In the genomic region with DNA sequence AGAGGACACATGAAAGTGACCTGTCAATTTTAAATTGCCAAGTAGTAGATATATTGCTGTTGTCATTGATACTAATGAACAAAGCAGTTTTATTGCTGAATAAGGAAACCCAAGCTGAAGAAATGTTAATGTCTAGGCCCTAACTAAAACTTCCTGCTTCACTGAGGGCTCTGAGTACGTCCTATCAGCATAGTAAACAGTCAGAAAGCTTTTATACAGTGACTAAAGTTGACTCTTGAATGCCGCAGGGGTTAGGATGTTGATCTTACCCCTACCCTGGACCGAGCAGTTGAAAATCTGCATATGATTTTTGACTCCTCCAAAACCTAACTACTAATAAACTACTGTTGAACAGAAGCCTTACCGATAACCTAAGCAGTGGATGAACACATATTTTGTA, we compare ENCODE assay signal across 25 cellular contexts.
"Had no signal": no experiment of that assay in that cellular context is flagged by ENCODE, and none has a peak within 500 bp of the region (broad histone marks: within the 10 kb centered on the region; RNA-seq: fewer than 3 reads in every experiment).

No MANE protein-coding gene starts in this region.

- H3K4me1 ChIP-seq: colonic mucosa, right lobe of liver, transverse colon, uterus had no signal

- H3K9me3 Mint-ChIP-seq: endodermal cell; nephron progenitor cell; stimulated activated effector memory CD8-positive, alpha-beta T cell treated with anti-CD3 and anti-CD28 coated beads, Interleukin-12 subunit alpha, Interleukin-12 subunit beta, amount 100 ng/mL, for 72 hours; stimulated activated naive CD8-positive, alpha-beta T cell treated with anti-CD3 and anti-CD28 coated beads, Interleukin-15, amount 100 ng/mL, for 72 hours had no signal

- ATAC-seq: activated CD8-positive, alpha-beta T cell treated with anti-CD3 and anti-CD28 coated beads, Interleukin-2, amount 10 ng/mL, durations not matched to agents 7 days and 5 days; stimulated activated effector memory CD8-positive, alpha-beta T cell treated with anti-CD3 and anti-CD28 coated beads, Interleukin-12 subunit alpha, Interleukin-12 subunit beta, amount 100 ng/mL, for 72 hours; stimulated activated naive CD8-positive, alpha-beta T cell treated with anti-CD3 and anti-CD28 coated beads, Interleukin-15, amount 100 ng/mL, for 72 hours had no signal

- H3K4me1 Mint-ChIP-seq: endodermal cell had no signal

- H3K36me3 ChIP-seq: colonic mucosa, esophagus squamous epithelium, gastrocnemius medialis, right lobe of liver, transverse colon, uterus had no signal

- H3K27ac Mint-ChIP-seq: activated CD8-positive, alpha-beta T cell treated with anti-CD3 and anti-CD28 coated beads, Interleukin-2, amount 10 ng/mL, durations not matched to agents 7 days and 5 days; activated naive CD4-positive, alpha-beta T cell treated with anti-CD3 and anti-CD28 coated beads, Interleukin-2, amount 50 U/mL, for 72 hours; endodermal cell; nephron progenitor cell; stimulated activated effector memory CD8-positive, alpha-beta T cell treated with anti-CD3 and anti-CD28 coated beads, Interleukin-12 subunit alpha, Interleukin-12 subunit beta, amount 100 ng/mL, for 72 hours had no signal

- H3K27me3 Mint-ChIP-seq: stimulated activated naive CD8-positive, alpha-beta T cell treated with anti-CD3 and anti-CD28 coated beads, Interleukin-15, amount 100 ng/mL, for 72 hours had no signal

- H3K9me3 ChIP-seq: colonic mucosa, esophagus squamous epithelium, gastrocnemius medialis, right lobe of liver, transverse colon, uterus had no signal

- DNase-seq: activated CD4-positive, alpha-beta T cell treated with anti-CD3 and anti-CD28 coated beads, Interleukin-2, amount 50 U/mL, for 1 hour; activated CD8-positive, alpha-beta T cell treated with anti-CD3 and anti-CD28 coated beads, Interleukin-2, amount 10 ng/mL, durations not matched to agents 7 days and 5 days; activated effector memory CD4-positive, alpha-beta T cell treated with Interleukin-2 at 50 U/mL for 16 hours; amniotic stem cell; colonic mucosa; dorsolateral prefrontal cortex; endodermal cell; esophagus squamous epithelium; hippocampal formation; kidney glomerular epithelial cell; left ventricle myocardium superior; midbrain; nephron progenitor cell; occipital lobe; right lobe of liver; stimulated activated CD4-positive, alpha-beta T cell treated with anti-CD3 and anti-CD28 coated beads, Interleukin-2, amount 100 ng/mL, for 24 hours; stimulated activated naive CD8-positive, alpha-beta T cell treated with anti-CD3 and anti-CD28 coated beads, Interleukin-15, amount 100 ng/mL, for 72 hours; T-helper 2 cell; transverse colon; uterus had no signal

- H3K4me3 ChIP-seq: colonic mucosa, dorsolateral prefrontal cortex, esophagus squamous epithelium, gastrocnemius medialis, right lobe of liver, skin epidermis, transverse colon, uterus had no signal

- H3K4me3 Mint-ChIP-seq: activated CD8-positive, alpha-beta T cell treated with anti-CD3 and anti-CD28 coated beads, Interleukin-2, amount 10 ng/mL, durations not matched to agents 7 days and 5 days; endodermal cell; nephron progenitor cell; stimulated activated effector memory CD8-positive, alpha-beta T cell treated with anti-CD3 and anti-CD28 coated beads, Interleukin-12 subunit alpha, Interleukin-12 subunit beta, amount 100 ng/mL, for 72 hours; stimulated activated naive CD8-positive, alpha-beta T cell treated with anti-CD3 and anti-CD28 coated beads, Interleukin-15, amount 100 ng/mL, for 72 hours had no signal

- H3K27me3 ChIP-seq: colonic mucosa, dorsolateral prefrontal cortex, esophagus squamous epithelium, gastrocnemius medialis, right lobe of liver, transverse colon, uterus had no signal

- H3K27ac ChIP-seq: colonic mucosa, dorsolateral prefrontal cortex, esophagus squamous epithelium, gastrocnemius medialis, right lobe of liver, skin epidermis, transverse colon, uterus, VCaP had no signal
